ENCODE assay signal across 1 cellular context in the genomic region with DNA sequence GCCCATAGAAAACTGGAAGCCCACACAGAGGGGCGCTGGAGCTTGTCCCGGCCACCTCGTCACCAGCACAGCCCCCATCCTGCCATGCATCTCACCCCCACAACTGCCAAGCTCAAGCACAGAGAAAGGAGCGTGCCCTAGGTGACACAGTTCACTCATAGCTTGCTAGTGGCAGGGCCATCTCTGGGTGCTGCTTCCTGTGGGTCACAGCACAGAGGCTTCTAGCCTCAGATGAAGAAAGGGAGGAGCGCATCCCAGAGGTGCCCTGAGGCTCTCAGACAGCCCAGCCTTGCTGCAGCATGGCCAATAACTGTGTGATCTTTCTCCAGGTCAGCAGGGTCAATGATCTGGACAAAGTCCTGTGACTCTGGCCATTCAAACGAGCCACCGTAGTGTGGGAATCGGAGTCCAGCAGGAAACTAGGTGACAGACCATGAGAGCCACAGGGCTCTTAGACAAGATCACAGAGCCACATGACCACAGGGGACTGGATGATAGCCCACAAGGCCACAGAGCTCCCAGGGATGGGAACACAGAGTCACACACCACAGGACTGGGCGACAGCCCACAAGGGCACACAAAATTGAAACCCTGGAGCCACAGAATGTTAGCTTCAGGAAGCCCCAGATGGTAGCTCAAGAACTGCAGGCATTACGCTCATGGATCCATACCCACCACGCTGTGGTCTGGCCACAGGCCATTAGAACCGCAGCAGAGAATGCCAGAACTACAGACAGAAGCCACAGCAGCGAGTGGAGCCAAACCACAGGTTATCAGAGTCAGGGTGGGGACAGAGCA.
A peak's percentile ranks its signal among the peaks of the same experiment; 100 is the strongest.
TF ChIP-seq lines count a peak whose summit lies in the region.

No MANE protein-coding gene starts in this region.

TF ChIP-seq in HepG2, 621 proteins besides CTCF, POLR2A, EP300 and RAD21 (continued from another document):
- TF ChIP-seq, protein P1, sequence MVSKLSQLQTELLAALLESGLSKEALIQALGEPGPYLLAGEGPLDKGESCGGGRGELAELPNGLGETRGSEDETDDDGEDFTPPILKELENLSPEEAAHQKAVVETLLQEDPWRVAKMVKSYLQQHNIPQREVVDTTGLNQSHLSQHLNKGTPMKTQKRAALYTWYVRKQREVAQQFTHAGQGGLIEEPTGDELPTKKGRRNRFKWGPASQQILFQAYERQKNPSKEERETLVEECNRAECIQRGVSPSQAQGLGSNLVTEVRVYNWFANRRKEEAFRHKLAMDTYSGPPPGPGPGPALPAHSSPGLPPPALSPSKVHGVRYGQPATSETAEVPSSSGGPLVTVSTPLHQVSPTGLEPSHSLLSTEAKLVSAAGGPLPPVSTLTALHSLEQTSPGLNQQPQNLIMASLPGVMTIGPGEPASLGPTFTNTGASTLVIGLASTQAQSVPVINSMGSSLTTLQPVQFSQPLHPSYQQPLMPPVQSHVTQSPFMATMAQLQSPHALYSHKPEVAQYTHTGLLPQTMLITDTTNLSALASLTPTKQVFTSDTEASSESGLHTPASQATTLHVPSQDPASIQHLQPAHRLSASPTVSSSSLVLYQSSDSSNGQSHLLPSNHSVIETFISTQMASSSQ (IDR thresholded peaks at IDR 0.05; ENCODE audit: low read depth) = no peak
- TF ChIP-seq, protein P1 (CRISPR knock-in tag; IDR thresholded peaks at IDR 0.05; ENCODE audit: borderline replicate concordance) = no peak
- TF ChIP-seq, protein P2, sequence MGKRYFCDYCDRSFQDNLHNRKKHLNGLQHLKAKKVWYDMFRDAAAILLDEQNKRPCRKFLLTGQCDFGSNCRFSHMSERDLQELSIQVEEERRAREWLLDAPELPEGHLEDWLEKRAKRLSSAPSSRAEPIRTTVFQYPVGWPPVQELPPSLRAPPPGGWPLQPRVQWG (CRISPR knock-in tag; IDR thresholded peaks at IDR 0.05; ENCODE audit: borderline replicate concordance, low read depth) = no peak
- TF ChIP-seq ZSCAN20 (CRISPR knock-in tag; IDR thresholded peaks at IDR 0.05; ENCODE audit: borderline replicate concordance) = no peak
- TF ChIP-seq ZNF652 (CRISPR knock-in tag; IDR thresholded peaks at IDR 0.05; ENCODE audit: borderline replicate concordance, low read depth) = no peak
- no peak for TF ChIP-seq HNRNPL (IDR thresholded peaks at IDR 0.05; ENCODE audit: low read depth, low read length)
- peak; percentile 47; the same call in 1 of the 2 replicates for TF ChIP-seq NR2F6 (IDR thresholded peaks at IDR 0.05)
- TF ChIP-seq NR2F6 (CRISPR knock-in tag; IDR thresholded peaks at IDR 0.05) = no peak
- no peak for TF ChIP-seq POLR2AphosphoS5 (IDR thresholded peaks at IDR 0.05; ENCODE audit: low read depth, low read length)
- no peak for TF ChIP-seq ZNF30 (CRISPR knock-in tag; IDR thresholded peaks at IDR 0.05)
- no peak for TF ChIP-seq MYNN (CRISPR knock-in tag; IDR thresholded peaks at IDR 0.05; ENCODE audit: low read depth)
- 0 out of 2 replicates have a peak, but pooled peaks have one; percentile 16 for TF ChIP-seq SALL1 (CRISPR knock-in tag; IDR thresholded peaks at IDR 0.05)
- TF ChIP-seq DR1 (CRISPR knock-in tag; IDR thresholded peaks at IDR 0.05) = no peak
- TF ChIP-seq HNF4A (CRISPR knock-in tag; IDR thresholded peaks at IDR 0.05) = peak; percentile 57
- no peak for TF ChIP-seq SALL2 (CRISPR knock-in tag; IDR thresholded peaks at IDR 0.05)
- TF ChIP-seq, protein P3, sequence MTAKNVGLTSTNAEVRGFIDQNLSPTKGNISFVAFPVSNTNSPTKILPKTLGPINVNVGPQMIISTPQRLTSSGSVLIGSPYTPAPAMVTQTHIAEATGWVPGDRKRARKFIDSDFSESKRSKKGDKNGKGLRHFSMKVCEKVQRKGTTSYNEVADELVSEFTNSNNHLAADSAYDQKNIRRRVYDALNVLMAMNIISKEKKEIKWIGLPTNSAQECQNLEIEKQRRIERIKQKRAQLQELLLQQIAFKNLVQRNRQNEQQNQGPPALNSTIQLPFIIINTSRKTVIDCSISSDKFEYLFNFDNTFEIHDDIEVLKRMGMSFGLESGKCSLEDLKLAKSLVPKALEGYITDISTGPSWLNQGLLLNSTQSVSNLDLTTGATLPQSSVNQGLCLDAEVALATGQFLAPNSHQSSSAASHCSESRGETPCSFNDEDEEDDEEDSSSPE (CRISPR knock-in tag; IDR thresholded peaks at IDR 0.05) = no peak
- TF ChIP-seq, protein P4, sequence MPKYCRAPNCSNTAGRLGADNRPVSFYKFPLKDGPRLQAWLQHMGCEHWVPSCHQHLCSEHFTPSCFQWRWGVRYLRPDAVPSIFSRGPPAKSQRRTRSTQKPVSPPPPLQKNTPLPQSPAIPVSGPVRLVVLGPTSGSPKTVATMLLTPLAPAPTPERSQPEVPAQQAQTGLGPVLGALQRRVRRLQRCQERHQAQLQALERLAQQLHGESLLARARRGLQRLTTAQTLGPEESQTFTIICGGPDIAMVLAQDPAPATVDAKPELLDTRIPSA (CRISPR knock-in tag; IDR thresholded peaks at IDR 0.05; ENCODE audit: borderline replicate concordance) = no peak
- no peak for TF ChIP-seq ZNF326 (CRISPR knock-in tag; IDR thresholded peaks at IDR 0.05; ENCODE audit: borderline replicate concordance)
